1 cellular context compared by ENCODE assay signal in the genomic region with DNA sequence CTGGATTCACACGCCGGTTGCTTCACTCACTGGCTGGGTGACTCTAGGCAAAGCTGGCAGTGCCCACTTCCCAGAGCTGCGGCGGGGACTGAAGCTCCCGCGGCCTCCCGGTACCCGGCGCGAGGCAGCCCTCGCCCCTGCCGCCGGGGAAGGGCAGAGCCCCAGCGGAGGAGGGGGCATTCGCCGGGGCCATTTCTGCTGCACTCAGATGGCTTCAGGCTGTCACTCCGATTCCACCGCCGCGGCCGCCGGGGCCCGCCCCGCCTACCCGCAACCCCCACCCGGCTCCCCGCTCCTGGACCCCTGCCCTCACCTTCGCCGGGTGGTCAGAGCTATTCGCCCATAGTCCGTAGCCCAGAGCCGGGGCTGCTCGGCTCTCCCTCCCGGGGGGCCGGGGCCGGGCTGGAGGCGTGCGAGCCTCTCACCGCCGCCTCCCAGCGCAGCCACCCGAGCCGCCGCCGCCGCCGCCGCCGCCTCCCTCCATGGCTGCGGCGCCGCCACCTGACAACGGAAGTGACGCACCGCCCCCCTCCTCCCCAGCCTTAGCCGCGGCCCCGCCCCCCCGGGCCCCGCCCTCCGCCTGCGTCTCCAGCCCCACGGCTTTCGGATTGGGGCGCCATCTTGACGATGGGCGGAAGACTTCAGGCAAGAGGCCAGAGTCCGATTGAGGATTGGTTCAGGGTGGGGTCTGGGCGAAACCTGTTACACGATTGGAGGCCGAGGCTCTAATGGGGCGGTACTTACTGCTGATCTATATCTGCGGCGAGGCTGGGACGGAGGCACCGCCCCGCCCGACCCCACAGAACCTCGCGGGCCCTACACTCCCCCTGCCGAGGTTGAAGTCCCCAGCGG.
TF ChIP-seq lines count a peak whose summit lies in the region.

Gene STK40, minus strand, starts transcription at position 515 of the 852 bp plus-strand sequence. CDS start 24,592 bp downstream, outside the sequence.

TF ChIP-seq in HepG2, 621 proteins besides CTCF, POLR2A, EP300 and RAD21 (continued from another document and continues in another):
- TF ChIP-seq GMEB2 (CRISPR knock-in tag; IDR thresholded peaks at IDR 0.05; ENCODE audit: low read depth) (peak; percentile 41; the same call in 1 of the 2 replicates), SAFB2 (CRISPR knock-in tag; IDR thresholded peaks at IDR 0.05; ENCODE audit: borderline replicate concordance, low read depth) (no peak), DPF2 (CRISPR knock-in tag; IDR thresholded peaks at IDR 0.05; ENCODE audit: borderline replicate concordance, low read depth) (no peak), U2AF2 (IDR thresholded peaks at IDR 0.05; ENCODE audit: low read depth, low read length) (no peak), ZNF318 (CRISPR knock-in tag; IDR thresholded peaks at IDR 0.05) (no peak), E2F1 (CRISPR knock-in tag; IDR thresholded peaks at IDR 0.05) (no peak), KLF15 (CRISPR knock-in tag; IDR thresholded peaks at IDR 0.05; ENCODE audit: borderline replicate concordance) (no peak), ZNF878 (CRISPR knock-in tag; IDR thresholded peaks at IDR 0.05) (no peak), TRIM22 (IDR thresholded peaks at IDR 0.05) (no peak), NONO (IDR thresholded peaks at IDR 0.05) (no peak), NONO (CRISPR knock-in tag; conservative IDR thresholded peaks at IDR 0.05) (peak; percentile 35; the same call in 1 of the 2 replicates), MXI1 (IDR thresholded peaks at IDR 0.05; ENCODE audit: borderline replicate concordance, low read depth, low read length) (peak; percentile 46; the same call in 1 of the 3 replicates), RBM22 (optimal IDR thresholded peaks at IDR 0.05; ENCODE audit: low read length) (no peak), ZSCAN21 (CRISPR knock-in tag; IDR thresholded peaks at IDR 0.05; ENCODE audit: borderline replicate concordance) (peak; percentile 47; the same call in 1 of the 2 replicates), ZNF75D (CRISPR knock-in tag; IDR thresholded peaks at IDR 0.05; ENCODE audit: borderline replicate concordance) (no peak), SP1 (IDR thresholded peaks at IDR 0.05) (no peak), SP1 (CRISPR knock-in tag; IDR thresholded peaks at IDR 0.05) (peak; percentile 91), ZSCAN31 (CRISPR knock-in tag; IDR thresholded peaks at IDR 0.05; ENCODE audit: low read depth) (no peak)
- TF ChIP-seq, protein P1, sequence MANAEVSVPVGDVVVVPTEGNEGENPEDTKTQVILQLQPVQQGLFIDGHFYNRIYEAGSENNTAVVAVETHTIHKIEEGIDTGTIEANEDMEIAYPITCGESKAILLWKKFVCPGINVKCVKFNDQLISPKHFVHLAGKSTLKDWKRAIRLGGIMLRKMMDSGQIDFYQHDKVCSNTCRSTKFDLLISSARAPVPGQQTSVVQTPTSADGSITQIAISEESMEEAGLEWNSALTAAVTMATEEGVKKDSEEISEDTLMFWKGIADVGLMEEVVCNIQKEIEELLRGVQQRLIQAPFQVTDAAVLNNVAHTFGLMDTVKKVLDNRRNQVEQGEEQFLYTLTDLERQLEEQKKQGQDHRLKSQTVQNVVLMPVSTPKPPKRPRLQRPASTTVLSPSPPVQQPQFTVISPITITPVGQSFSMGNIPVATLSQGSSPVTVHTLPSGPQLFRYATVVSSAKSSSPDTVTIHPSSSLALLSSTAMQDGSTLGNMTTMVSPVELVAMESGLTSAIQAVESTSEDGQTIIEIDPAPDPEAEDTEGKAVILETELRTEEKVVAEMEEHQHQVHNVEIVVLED (CRISPR knock-in tag; IDR thresholded peaks at IDR 0.05; ENCODE audit: borderline replicate concordance) = peak; percentile 62; the same call in 1 of the 2 replicates
- TF ChIP-seq, protein P2, sequence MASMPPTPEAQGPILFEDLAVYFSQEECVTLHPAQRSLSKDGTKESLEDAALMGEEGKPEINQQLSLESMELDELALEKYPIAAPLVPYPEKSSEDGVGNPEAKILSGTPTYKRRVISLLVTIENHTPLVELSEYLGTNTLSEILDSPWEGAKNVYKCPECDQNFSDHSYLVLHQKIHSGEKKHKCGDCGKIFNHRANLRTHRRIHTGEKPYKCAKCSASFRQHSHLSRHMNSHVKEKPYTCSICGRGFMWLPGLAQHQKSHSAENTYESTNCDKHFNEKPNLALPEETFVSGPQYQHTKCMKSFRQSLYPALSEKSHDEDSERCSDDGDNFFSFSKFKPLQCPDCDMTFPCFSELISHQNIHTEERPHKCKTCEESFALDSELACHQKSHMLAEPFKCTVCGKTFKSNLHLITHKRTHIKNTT (CRISPR knock-in tag; IDR thresholded peaks at IDR 0.05) = no peak
- TF ChIP-seq, protein P3, sequence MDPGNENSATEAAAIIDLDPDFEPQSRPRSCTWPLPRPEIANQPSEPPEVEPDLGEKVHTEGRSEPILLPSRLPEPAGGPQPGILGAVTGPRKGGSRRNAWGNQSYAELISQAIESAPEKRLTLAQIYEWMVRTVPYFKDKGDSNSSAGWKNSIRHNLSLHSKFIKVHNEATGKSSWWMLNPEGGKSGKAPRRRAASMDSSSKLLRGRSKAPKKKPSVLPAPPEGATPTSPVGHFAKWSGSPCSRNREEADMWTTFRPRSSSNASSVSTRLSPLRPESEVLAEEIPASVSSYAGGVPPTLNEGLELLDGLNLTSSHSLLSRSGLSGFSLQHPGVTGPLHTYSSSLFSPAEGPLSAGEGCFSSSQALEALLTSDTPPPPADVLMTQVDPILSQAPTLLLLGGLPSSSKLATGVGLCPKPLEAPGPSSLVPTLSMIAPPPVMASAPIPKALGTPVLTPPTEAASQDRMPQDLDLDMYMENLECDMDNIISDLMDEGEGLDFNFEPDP (CRISPR knock-in tag; conservative IDR thresholded peaks at IDR 0.05) = no peak
- TF ChIP-seq, protein P4, sequence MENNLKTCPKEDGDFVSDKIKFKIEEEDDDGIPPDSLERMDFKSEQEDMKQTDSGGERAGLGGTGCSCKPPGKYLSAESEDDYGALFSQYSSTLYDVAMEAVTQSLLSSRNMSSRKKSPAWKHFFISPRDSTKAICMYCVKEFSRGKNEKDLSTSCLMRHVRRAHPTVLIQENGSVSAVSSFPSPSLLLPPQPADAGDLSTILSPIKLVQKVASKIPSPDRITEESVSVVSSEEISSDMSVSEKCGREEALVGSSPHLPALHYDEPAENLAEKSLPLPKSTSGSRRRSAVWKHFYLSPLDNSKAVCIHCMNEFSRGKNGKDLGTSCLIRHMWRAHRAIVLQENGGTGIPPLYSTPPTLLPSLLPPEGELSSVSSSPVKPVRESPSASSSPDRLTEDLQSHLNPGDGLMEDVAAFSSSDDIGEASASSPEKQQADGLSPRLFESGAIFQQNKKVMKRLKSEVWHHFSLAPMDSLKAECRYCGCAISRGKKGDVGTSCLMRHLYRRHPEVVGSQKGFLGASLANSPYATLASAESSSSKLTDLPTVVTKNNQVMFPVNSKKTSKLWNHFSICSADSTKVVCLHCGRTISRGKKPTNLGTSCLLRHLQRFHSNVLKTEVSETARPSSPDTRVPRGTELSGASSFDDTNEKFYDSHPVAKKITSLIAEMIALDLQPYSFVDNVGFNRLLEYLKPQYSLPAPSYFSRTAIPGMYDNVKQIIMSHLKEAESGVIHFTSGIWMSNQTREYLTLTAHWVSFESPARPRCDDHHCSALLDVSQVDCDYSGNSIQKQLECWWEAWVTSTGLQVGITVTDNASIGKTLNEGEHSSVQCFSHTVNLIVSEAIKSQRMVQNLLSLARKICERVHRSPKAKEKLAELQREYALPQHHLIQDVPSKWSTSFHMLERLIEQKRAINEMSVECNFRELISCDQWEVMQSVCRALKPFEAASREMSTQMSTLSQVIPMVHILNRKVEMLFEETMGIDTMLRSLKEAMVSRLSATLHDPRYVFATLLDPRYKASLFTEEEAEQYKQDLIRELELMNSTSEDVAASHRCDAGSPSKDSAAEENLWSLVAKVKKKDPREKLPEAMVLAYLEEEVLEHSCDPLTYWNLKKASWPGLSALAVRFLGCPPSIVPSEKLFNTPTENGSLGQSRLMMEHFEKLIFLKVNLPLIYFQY (CRISPR knock-in tag; IDR thresholded peaks at IDR 0.05; ENCODE audit: borderline replicate concordance) = no peak
